ENCODE assay signal across 8 cellular contexts in the genomic region with DNA sequence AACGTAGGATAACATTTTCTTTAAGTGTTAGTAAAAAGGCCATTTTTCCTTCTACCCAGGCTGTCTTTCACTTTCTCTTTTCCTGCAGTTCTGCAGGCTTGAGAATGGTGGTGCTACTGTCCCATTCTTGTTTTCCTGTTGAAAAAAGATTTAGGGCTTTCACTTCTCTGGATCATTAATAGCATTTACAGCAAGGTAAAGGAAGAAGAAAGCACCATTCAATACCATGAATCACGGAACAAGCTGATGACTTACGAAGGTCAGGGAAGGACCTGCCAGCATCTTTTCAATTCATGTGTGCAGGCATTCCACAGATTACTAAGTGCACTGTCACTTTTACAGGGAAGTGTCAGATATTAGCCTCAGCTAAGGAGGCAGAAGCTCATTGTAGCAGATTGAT.
DNase-seq lines count a peak whose midpoint lies in the region; ATAC-seq and TF ChIP-seq lines count a peak whose summit lies in the region.
"Had no signal": no experiment of that assay in that cellular context is flagged by ENCODE, and none has a peak within 500 bp of the region (broad histone marks: within the 10 kb centered on the region; RNA-seq: fewer than 3 reads in every experiment).

No MANE protein-coding gene starts in this region.

- no peaks in the 10 kb centered on the region; the same call in 1 of the 2 replicates for H3K27me3 Mint-ChIP-seq in HFFc6 (ENCODE audit: insufficient read depth)

- DNase-seq in HFFc6 (peak; percentile 32), WERI-Rb-1 (no peak), iPS-NIHi7 (ENCODE audit: extremely low spot score) (peak; percentile 22), testis (no peak), cortex of kidney (lab: John Stamatoyannopoulos, UW) (no peak)
- DNase-seq: T-helper 2 cell had no signal

- 32 to 46% methylated on average over 3 of the region's 3 CpGs for whole genome bisulfite sequencing in testis, 2 donors

- no peaks in the 10 kb centered on the region for H3K36me3 ChIP-seq in WERI-Rb-1
- no peaks in the 10 kb centered on the region for H3K36me3 ChIP-seq in testis (ENCODE audit: low read depth, missing control alignments)

- no peak overlapping the region for H3K4me3 ChIP-seq in WERI-Rb-1 (ENCODE audit: low read depth, low read length)
- no peak overlapping the region for H3K4me3 ChIP-seq in testis

- peak overlapping the region; percentile 39; the same call in 1 of the 2 replicates for H3K27ac Mint-ChIP-seq in HFFc6

- H3K4me1 Mint-ChIP-seq in HFFc6 (ENCODE audit: low read depth), result peaks cover 49% of the 10 kb centered on the region

- no peaks in the 10 kb centered on the region for H3K27me3 ChIP-seq in WERI-Rb-1 (ENCODE audit: insufficient read depth, low read depth, severe bottlenecking)
- H3K27me3 ChIP-seq in testis, result no peaks in the 10 kb centered on the region

- no peaks in the 10 kb centered on the region for H3K9me3 Mint-ChIP-seq in HFFc6

- H3K9me3 ChIP-seq in WERI-Rb-1 (ENCODE audit: severe bottlenecking) (no peaks in the 10 kb centered on the region), testis (no peaks in the 10 kb centered on the region)

- TF ChIP-seq CTCF in HFFc6 (IDR thresholded peaks at IDR 0.05), result peak; percentile 59
- TF ChIP-seq CTCF in WERI-Rb-1 (IDR thresholded peaks at IDR 0.05; ENCODE audit: low read depth, low read length), result peak; percentile 61
- TF ChIP-seq CTCF in testis (IDR thresholded peaks at IDR 0.05), result peak in 2 of 3 experiments; percentile 7 to 13

- no peaks in the 10 kb centered on the region for H3K36me3 Mint-ChIP-seq in HFFc6 (ENCODE audit: low read depth)

- TF ChIP-seq POLR2A in testis (IDR thresholded peaks at IDR 0.05), result no peak

- intact Hi-C loops in testis (cut with DNase I; ENCODE audit: low total_unique reads), result no loop called here

- ATAC-seq in GM19455 (IDR thresholded peaks at IDR 0.05; ENCODE audit: unreplicated experiment), result no peak
- no peak for ATAC-seq in HG02763 (IDR thresholded peaks at IDR 0.05; ENCODE audit: unreplicated experiment)

- peaks cover 10% of the 10 kb centered on the region for H3K4me1 ChIP-seq in testis

- peak overlapping the region; percentile 74 for H3K4me3 Mint-ChIP-seq in HFFc6

- H3K27ac ChIP-seq in WERI-Rb-1 (peak overlapping the region; percentile 20), testis (peak overlapping the region in 1 of 2 donors; percentile 16)

Comparison
In these comparisons a context has a peak if more than half of its experiments do, and no peak if none do; other contexts are left out.
1. DNase-seq: peak in HFFc6 (single experiment) and iPS-NIHi7 (single experiment); none in WERI-Rb-1 (single experiment), testis (single experiment) and cortex of kidney (single experiment).
2. CTCF ChIP-seq: peak in every context shown above with its lines; median percentile 61 in WERI-Rb-1; 59 in HFFc6; 10 in testis.